ENCODE assay signal across 8 cellular contexts in genomic region chrX:41922694-41923171, GRCh38. TPM values are rescaled to one million over a fixed set of nuclear protein-coding genes. Genes with fewer than 3 reads are reported as not detected.
DNase-seq lines count a peak whose midpoint lies in the region; ATAC-seq and TF ChIP-seq lines count a peak whose summit lies in the region.

No MANE protein-coding gene starts in this region.

- peak overlapping the region; percentile 63 for H3K4me2 ChIP-seq in KMS-11

- no peaks in the 10 kb centered on the region for H3K27me3 ChIP-seq in KMS-11 (ENCODE audit: insufficient read depth, low read depth)
- no peaks in the 10 kb centered on the region for H3K27me3 ChIP-seq in mucosa of stomach (ENCODE audit: control insufficient read depth, insufficient read depth, low read length)
- H3K27me3 ChIP-seq in transverse colon: no peaks in the 10 kb centered on the region

- DNase-seq in C1 segment of cervical spinal cord (lab: John Stamatoyannopoulos, UW): peak in 8 of 14 donors; percentile 2 to 36 (median 16)
- DNase-seq in epithelial cell of prostate (ENCODE audit: low read depth, low spot score): no peak
- DNase-seq in transverse colon: peak; percentile 21

- H2AFZ ChIP-seq in KMS-11 (ENCODE audit: low read depth): peak overlapping the region; percentile 6; the same call in 1 of the 2 replicates

- ATAC-seq in GM21360 (IDR thresholded peaks at IDR 0.05; ENCODE audit: unreplicated experiment): peak; percentile 9
- ATAC-seq in activated CD4-positive, CD25-positive, alpha-beta regulatory T cell treated with anti-CD3 and anti-CD28 coated beads, Interleukin-2, amount 50 U/mL, for 24 hours: peak; percentile 1 to 2
- ATAC-seq in HG02981 (IDR thresholded peaks at IDR 0.05; ENCODE audit: unreplicated experiment): no peak

- peaks cover 50% of the 10 kb centered on the region for H3K79me2 ChIP-seq in KMS-11 (ENCODE audit: insufficient read depth, low read depth)

- intact Hi-C loops in transverse colon (cut with DNase I; ENCODE audit: low total_unique reads): no loop called here

- in situ Hi-C loops in transverse colon (cut with MboI; ENCODE audit: low pct_ligation_motif_present in 1 of 4, low pct_unique_long_range_greater_than_20kb in 1 of 4, low sequenced_read_pairs in 3 of 4): no loop called here

- no peak for TF ChIP-seq POLR2A in transverse colon (IDR thresholded peaks at IDR 0.05)

- peak overlapping the region; percentile 54 for H3K27ac ChIP-seq in KMS-11
- peak overlapping the region; percentile 85 for H3K27ac ChIP-seq in epithelial cell of prostate
- H3K27ac ChIP-seq in transverse colon: peak overlapping the region; percentile 88 to 95 (median 94)

- H3K4me3 ChIP-seq in KMS-11 (IDR thresholded peaks at IDR 0.05; ENCODE audit: insufficient read depth, low read depth, low read length): peak overlapping the region; percentile 48
- peak overlapping the region; percentile 67 for H3K4me3 ChIP-seq in mucosa of stomach (ENCODE audit: low read length)
- H3K4me3 ChIP-seq in transverse colon: peak overlapping the region; percentile 37 to 81 (median 57)

- TF ChIP-seq EP300 in transverse colon (IDR thresholded peaks at IDR 0.05; ENCODE audit: low read depth): no peak

- H3K9ac ChIP-seq in KMS-11 (peak overlapping the region; percentile 62), mucosa of stomach (ENCODE audit: low read length) (peak overlapping the region; percentile 73)

- TF ChIP-seq CTCF in KMS-11 (conservative IDR thresholded peaks at IDR 0.05; ENCODE audit: low read depth, low read length): no peak
- no peak for TF ChIP-seq CTCF in transverse colon (IDR thresholded peaks at IDR 0.05)

- H3K4me1 ChIP-seq in KMS-11 (ENCODE audit: low read depth, poor library complexity, severe bottlenecking) (peaks cover 16% of the 10 kb centered on the region), mucosa of stomach (ENCODE audit: control insufficient read depth, insufficient read depth, low read length) (no peaks in the 10 kb centered on the region), transverse colon (peaks cover 0 to 13% (median under 1%) of the 10 kb centered on the region in 4 donors)

- H4K20me1 ChIP-seq in KMS-11 (ENCODE audit: insufficient read depth): no peaks in the 10 kb centered on the region

- H3K9me3 ChIP-seq in mucosa of stomach (ENCODE audit: control insufficient read depth, low read length): no peaks in the 10 kb centered on the region
- H3K9me3 ChIP-seq in transverse colon: no peaks in the 10 kb centered on the region

- WGBS in transverse colon (ENCODE audit: low coverage in 1 of 2), 2 donors: 59% methylated on average over 42 of the region's 42 CpGs; no CpG with 5 or more reads in 1 of the 2 donors

- H3K36me3 ChIP-seq in KMS-11 (ENCODE audit: insufficient read depth) (no peaks in the 10 kb centered on the region), mucosa of stomach (ENCODE audit: control insufficient read depth, insufficient read depth, low read length) (no peaks in the 10 kb centered on the region), transverse colon (no peaks in the 10 kb centered on the region)

RNA-seq across cellular contexts. Expression of gene CASK, which starts 0.6 kb away (rescaled TPM):
- 10 to 100 TPM; 26.6 to 86.1 (median 56.3) TPM for total RNA-seq in transverse colon
